ENCODE assay signal across 25 cellular contexts in the genomic region with DNA sequence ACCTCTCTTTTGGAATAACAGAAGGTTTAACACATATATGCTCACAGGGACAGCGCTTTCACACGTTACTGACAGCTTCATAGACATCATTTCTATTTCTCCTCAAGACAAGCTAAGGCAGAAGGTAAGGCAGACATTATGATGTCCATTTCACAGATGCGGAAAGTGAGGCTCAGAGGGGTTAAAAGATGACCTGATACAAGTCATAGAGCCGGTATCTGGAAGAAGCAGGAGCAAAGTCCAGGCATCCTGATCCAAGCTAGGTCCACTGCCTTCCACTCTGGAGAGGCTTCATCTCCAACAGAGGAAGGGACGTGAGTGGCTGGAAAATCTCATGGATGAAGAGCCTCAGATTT.
"Had no signal": no experiment of that assay in that cellular context is flagged by ENCODE, and none has a peak within 500 bp of the region (broad histone marks: within the 10 kb centered on the region; RNA-seq: fewer than 3 reads in every experiment).

No MANE protein-coding gene starts in this region.

- H3K36me3 Mint-ChIP-seq: natural killer cell had no signal

- H3K4me3 ChIP-seq: gastroesophageal sphincter, heart left ventricle, hepatocyte, lung, vagina had no signal

- H3K4me2 ChIP-seq: hepatocyte had no signal

- DNase-seq: effector CD8-positive, alpha-beta T cell; endodermal cell; foreskin keratinocyte; heart left ventricle; kidney; natural killer cell; small intestine; stimulated activated CD4-positive, alpha-beta T cell treated with anti-CD3 and anti-CD28 coated beads, Interleukin-15, amount 100 ng/mL, for 24 hours; stimulated activated CD4-positive, alpha-beta T cell treated with anti-CD3 and anti-CD28 coated beads, Interleukin-2, amount 100 ng/mL, for 48 hours; stimulated activated naive B cell treated with anti-CD40 and anti-IgM and Interleukin-4, amounts not matched to agents 10 μg/mL and 1 μg/mL and 100 μg/mL, for 72 hours; trophoblast cell had no signal

- ATAC-seq: esophagus mucosa; foreskin keratinocyte; gastroesophageal sphincter; left lobe of liver; natural killer cell; stimulated activated naive B cell treated with anti-CD40 and anti-IgM and Interleukin-4, amounts not matched to agents 10 μg/mL and 1 μg/mL and 100 μg/mL, for 72 hours had no signal

- H3K4me1 ChIP-seq: gastroesophageal sphincter, parathyroid adenoma had no signal

- H3K9me3 Mint-ChIP-seq: dendritic cell treated with granulocyte-macrophage colony-stimulating factor and Interleukin-4, amounts not matched to agents 40 ng/mL and 50 ng/mL, for 4 days; natural killer cell had no signal

- H3K27ac Mint-ChIP-seq: dendritic cell treated with granulocyte-macrophage colony-stimulating factor and Interleukin-4, amounts not matched to agents 40 ng/mL and 50 ng/mL, for 4 days; endodermal cell; memory B cell; natural killer cell; progenitor cell of endocrine pancreas; stimulated activated naive B cell treated with anti-CD40 and anti-IgM and Interleukin-4, amounts not matched to agents 10 μg/mL and 1 μg/mL and 100 μg/mL, for 72 hours; stimulated activated naive CD8-positive, alpha-beta T cell treated with anti-CD3 and anti-CD28 coated beads, Interleukin-15, Interleukin-2, amounts not matched to agents 100 ng/mL and 50 ng/mL, for 24 hours had no signal

- H2AFZ ChIP-seq: hepatocyte, parathyroid adenoma had no signal

- H3K9me3 ChIP-seq: gastroesophageal sphincter, heart left ventricle, neutrophil, vagina had no signal

- H3K27me3 ChIP-seq: foreskin keratinocyte, gastroesophageal sphincter, heart left ventricle, hepatocyte, neutrophil, vagina had no signal

- H3K36me3 ChIP-seq: gastroesophageal sphincter, heart left ventricle, neutrophil, vagina had no signal

- H3K9ac ChIP-seq: parathyroid adenoma had no signal

- H3K27ac ChIP-seq: epithelial cell of prostate, foreskin keratinocyte, gastroesophageal sphincter, hepatocyte, neutrophil, parathyroid adenoma, vagina had no signal

- H3K79me2 ChIP-seq: hepatocyte, parathyroid adenoma had no signal

- H3K27me3 Mint-ChIP-seq: dendritic cell treated with granulocyte-macrophage colony-stimulating factor and Interleukin-4, amounts not matched to agents 40 ng/mL and 50 ng/mL, for 4 days; memory B cell; stimulated activated naive B cell treated with anti-CD40 and anti-IgM and Interleukin-4, amounts not matched to agents 10 μg/mL and 1 μg/mL and 100 μg/mL, for 72 hours; stimulated activated naive CD8-positive, alpha-beta T cell treated with anti-CD3 and anti-CD28 coated beads, Interleukin-15, Interleukin-2, amounts not matched to agents 100 ng/mL and 50 ng/mL, for 24 hours had no signal

- H3K4me1 Mint-ChIP-seq: endodermal cell; memory B cell; natural killer cell; stimulated activated naive B cell treated with anti-CD40 and anti-IgM and Interleukin-4, amounts not matched to agents 10 μg/mL and 1 μg/mL and 100 μg/mL, for 72 hours had no signal

- H3K4me3 Mint-ChIP-seq: dendritic cell treated with granulocyte-macrophage colony-stimulating factor and Interleukin-4, amounts not matched to agents 40 ng/mL and 50 ng/mL, for 4 days; endodermal cell; memory B cell; natural killer cell; neural crest cell; stimulated activated naive B cell treated with anti-CD40 and anti-IgM and Interleukin-4, amounts not matched to agents 10 μg/mL and 1 μg/mL and 100 μg/mL, for 72 hours; stimulated activated naive CD8-positive, alpha-beta T cell treated with anti-CD3 and anti-CD28 coated beads, Interleukin-15, Interleukin-2, amounts not matched to agents 100 ng/mL and 50 ng/mL, for 24 hours had no signal
